8 cellular contexts compared by ENCODE assay signal in the genomic region with DNA sequence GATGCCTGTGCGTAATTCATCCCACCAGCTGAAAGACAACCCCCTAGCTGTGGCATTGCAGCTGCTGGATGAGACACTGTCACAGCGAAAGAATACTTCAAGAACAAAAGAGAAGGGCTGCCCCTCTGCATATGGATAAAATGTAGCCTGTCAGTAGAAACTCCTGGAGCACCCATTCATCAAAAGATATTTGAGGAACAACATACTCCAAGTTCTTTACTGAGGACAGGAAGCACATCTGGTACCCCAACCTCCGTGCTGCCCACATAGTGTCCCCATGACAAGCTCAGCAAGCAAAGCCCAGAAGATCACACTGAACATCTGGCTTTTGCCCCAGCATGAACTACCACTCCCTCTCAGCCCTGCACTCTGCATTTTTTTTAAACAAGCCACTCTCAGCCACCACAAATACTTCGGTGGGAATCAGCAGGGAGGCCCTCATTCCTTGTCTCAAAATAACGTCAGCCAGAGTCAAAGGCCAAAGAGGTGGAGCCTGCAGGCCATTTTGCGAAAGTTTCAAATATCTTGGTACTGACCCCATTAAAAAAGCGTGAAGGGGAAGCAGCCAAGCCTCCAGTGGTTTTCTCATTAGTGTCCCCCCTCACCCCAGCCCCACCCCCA. TPM values are rescaled to one million over a fixed set of nuclear protein-coding genes. Genes with fewer than 3 reads are reported as not detected.
DNase-seq lines count a peak whose midpoint lies in the region; FAIRE-seq and TF ChIP-seq lines count a peak whose summit lies in the region.

No MANE protein-coding gene starts in this region.

- H2BK5ac ChIP-seq in neuronal stem cell (ENCODE audit: low read length), result no peak overlapping the region

- H3K27ac ChIP-seq in VCaP, result peak overlapping the region; percentile 78; the same call in 1 of the 2 replicates
- peak overlapping the region; percentile 30 for H3K27ac ChIP-seq in neuronal stem cell (replicated peaks; ENCODE audit: low read length)

- H2AK5ac ChIP-seq in neuronal stem cell (ENCODE audit: low read depth, low read length), result no peak overlapping the region

- FAIRE-seq in H54 (lab: Jason Lieb, UNC), result no peak

- H3K4me2 ChIP-seq in neuronal stem cell (ENCODE audit: insufficient read depth, low read length, poor library complexity, severe bottlenecking), result peak overlapping the region; percentile 41

- no peak overlapping the region for H3K9ac ChIP-seq in neuronal stem cell (ENCODE audit: low read depth, low read length, poor library complexity)

- no peaks in the 10 kb centered on the region for H3K9me3 ChIP-seq in neuronal stem cell (replicated peaks in 1 of 2; ENCODE audit: control insufficient read depth in 2 of 2, insufficient read depth in 1 of 2, low read depth in 1 of 2, low read length in 2 of 2)

- no peak overlapping the region for H3K4ac ChIP-seq in neuronal stem cell (ENCODE audit: low read length)

- no peaks in the 10 kb centered on the region for H3K27me3 ChIP-seq in neuronal stem cell (ENCODE audit: control insufficient read depth in 3 of 3, insufficient read depth in 3 of 3, low read depth in 1 of 3, low read length in 3 of 3)

- peak overlapping the region; percentile 87 for H2AFZ ChIP-seq in neuronal stem cell (ENCODE audit: low read length)

- no peak overlapping the region for H4K8ac ChIP-seq in neuronal stem cell (ENCODE audit: low read depth, low read length)

- WGBS in neuronal stem cell (ENCODE audit: extremely low coverage in 2 of 2, insufficient read length in 2 of 2, insufficient replicate concordance in 1 of 2), 2 donors, result no CpG with 5 or more reads among the region's 7 CpGs

- H3K23ac ChIP-seq in neuronal stem cell (ENCODE audit: low read depth, low read length, poor library complexity), result no peak overlapping the region

- H3K79me1 ChIP-seq in neuronal stem cell (ENCODE audit: low read depth, low read length), result peaks cover 2% of the 10 kb centered on the region

- TF ChIP-seq CTCF in VCaP (conservative IDR thresholded peaks at IDR 0.05), result no peak
- TF ChIP-seq CTCF in fibroblast of villous mesenchyme (IDR thresholded peaks at IDR 0.05; ENCODE audit: insufficient read depth, low read depth, low read length), result peak; percentile 4

- H2BK15ac ChIP-seq in neuronal stem cell (ENCODE audit: low read length), result no peak overlapping the region

- no peak overlapping the region for H4K91ac ChIP-seq in neuronal stem cell (ENCODE audit: low read depth, low read length, poor library complexity)

- H3K4me1 ChIP-seq in neuronal stem cell (ENCODE audit: control insufficient read depth in 2 of 2, insufficient read depth in 1 of 2, low read depth in 1 of 2, low read length in 2 of 2), result peaks cover 13 to 15% of the 10 kb centered on the region in 2 donors

- H3K4me3 ChIP-seq in fibroblast of villous mesenchyme (ENCODE audit: low read depth, low read length), result peak overlapping the region; percentile 98
- H3K4me3 ChIP-seq in neuronal stem cell (ENCODE audit: low read length in 2 of 2), result peak overlapping the region; percentile 74 to 86

- H2BK12ac ChIP-seq in neuronal stem cell (ENCODE audit: low read length), result no peak overlapping the region

- peak in 9 of 14 donors; percentile 14 to 51 (median 34) for DNase-seq in C1 segment of cervical spinal cord (lab: John Stamatoyannopoulos, UW)
- DNase-seq in HS-27A (ENCODE audit: low read depth), result peak; percentile 71
- DNase-seq in fibroblast of villous mesenchyme (ENCODE audit: low read depth), result peak; percentile 100
- peak; percentile 78 for DNase-seq in neuronal stem cell (ENCODE audit: low spot score)
- DNase-seq in NCI-H510A (lab: John Stamatoyannopoulos, UW), result no peak
- no peak for DNase-seq in H54 (ENCODE audit: insufficient read length, low spot score)
- no peak for DNase-seq in NCI-H2196 treated with DMSO at 0.1 percent for 48 hours (lab: John Stamatoyannopoulos, UW; ENCODE audit: unreplicated experiment)

- no peak overlapping the region for H2BK120ac ChIP-seq in neuronal stem cell (ENCODE audit: low read depth, low read length)

- no peak overlapping the region for H3K14ac ChIP-seq in neuronal stem cell (ENCODE audit: low read length)

- peaks cover 0 to 21% of the 10 kb centered on the region in 2 donors for H3K36me3 ChIP-seq in neuronal stem cell (replicated peaks in 1 of 2; ENCODE audit: control insufficient read depth in 2 of 2, insufficient read depth in 2 of 2, low read length in 2 of 2)

- no peak overlapping the region for H3K18ac ChIP-seq in neuronal stem cell (ENCODE audit: low read length)

- TF ChIP-seq POLR2A in H54 (IDR thresholded peaks at IDR 0.05; ENCODE audit: low read depth, low read length), result no peak

RNA-seq across cellular contexts. Expression of a gene that starts 1.7 kb away (rescaled TPM):
- total RNA-seq in fibroblast of villous mesenchyme, result 33.2 and 35.4 TPM in 2 replicates
- 18.4 TPM for polyA plus RNA-seq in neuronal stem cell (2013, experiment 1 of 2)
- 19.4 TPM for polyA plus RNA-seq in neuronal stem cell (2013, experiment 2 of 2)

Comparison
In these comparisons a context has a peak if more than half of its experiments do, and no peak if none do; other contexts are left out.
1. DNase-seq: peak in C1 segment of cervical spinal cord (9 of 14), HS-27A (single experiment), fibroblast of villous mesenchyme (single experiment) and neuronal stem cell (single experiment); none in NCI-H510A (single experiment), H54 (single experiment) and NCI-H2196 treated with DMSO at 0.1 percent for 48 hours (single experiment).